ENCODE assay signal across 26 cellular contexts in genomic region chr5:35545190-35545589, GRCh38.
DNase-seq lines count a peak whose midpoint lies in the region; ATAC-seq and TF ChIP-seq lines count a peak whose summit lies in the region.
"Had no signal": no experiment of that assay in that cellular context is flagged by ENCODE, and none has a peak within 500 bp of the region (broad histone marks: within the 10 kb centered on the region; RNA-seq: fewer than 3 reads in every experiment).

No MANE protein-coding gene starts in this region.

- no peaks in the 10 kb centered on the region for H3K79me1 ChIP-seq in IMR-90 (ENCODE audit: low read depth in 1 of 2, low read length in 2 of 2)

- TF ChIP-seq CTCF in IMR-90 (conservative IDR thresholded peaks at IDR 0.05; ENCODE audit: low read depth, low read length): no peak
- TF ChIP-seq CTCF in omental fat pad (IDR thresholded peaks at IDR 0.05): no peak
- no peak for TF ChIP-seq CTCF in dorsolateral prefrontal cortex (IDR thresholded peaks at IDR 0.05 in 54 of 56, conservative IDR thresholded peaks at IDR 0.05 in 2 of 56; ENCODE audit: low read depth in 1 of 56, partially characterized antibody in 56 of 56)

- no peak overlapping the region for H2AFZ ChIP-seq in IMR-90 (replicated peaks; ENCODE audit: low read length, poor library complexity)
- H2AFZ ChIP-seq: GM23338 had no signal

- no peak overlapping the region for H3K14ac ChIP-seq in IMR-90 (replicated peaks; ENCODE audit: low read depth, low read length)

- no peaks in the 10 kb centered on the region for H3K4me1 ChIP-seq in IMR-90 (ENCODE audit: control insufficient read depth, insufficient read depth, low read length)
- H3K4me1 ChIP-seq: A549, SJCRH30 had no signal

- peaks cover 4% of the 10 kb centered on the region for H3K27me3 Mint-ChIP-seq in activated naive CD8-positive, alpha-beta T cell treated with anti-CD3 and anti-CD28 coated beads, Interleukin-2, amount 10 ng/mL, durations not matched to agents 7 days and 5 days
- peaks cover 8% of the 10 kb centered on the region for H3K27me3 Mint-ChIP-seq in activated naive CD8-positive, alpha-beta T cell treated with anti-CD3 and anti-CD28 coated beads for 36 hours
- H3K27me3 Mint-ChIP-seq in T-helper 17 cell: no peaks in the 10 kb centered on the region
- H3K27me3 Mint-ChIP-seq: B cell had no signal

- H3K9ac ChIP-seq in IMR-90 (ENCODE audit: low read depth, low read length): no peak overlapping the region
- H3K9ac ChIP-seq: KMS-11 had no signal

- no peak overlapping the region for H2BK120ac ChIP-seq in IMR-90 (ENCODE audit: low read depth, low read length)

- H4K20me1 ChIP-seq in IMR-90 (ENCODE audit: insufficient read depth, low read length): no peaks in the 10 kb centered on the region

- H4K91ac ChIP-seq in IMR-90 (ENCODE audit: insufficient read depth, low read depth, low read length): no peak overlapping the region

- H3K4me1 Mint-ChIP-seq in activated naive CD8-positive, alpha-beta T cell treated with anti-CD3 and anti-CD28 coated beads, Interleukin-2, amount 10 ng/mL, durations not matched to agents 7 days and 5 days: peaks cover 3% of the 10 kb centered on the region
- no peaks in the 10 kb centered on the region for H3K4me1 Mint-ChIP-seq in activated naive CD8-positive, alpha-beta T cell treated with anti-CD3 and anti-CD28 coated beads for 36 hours
- H3K4me1 Mint-ChIP-seq in T-helper 17 cell: peaks cover 6% of the 10 kb centered on the region
- H3K4me1 Mint-ChIP-seq: B cell, GM23338, H9 had no signal

- no peaks in the 10 kb centered on the region for H3K36me3 Mint-ChIP-seq in activated naive CD8-positive, alpha-beta T cell treated with anti-CD3 and anti-CD28 coated beads, Interleukin-2, amount 10 ng/mL, durations not matched to agents 7 days and 5 days
- H3K36me3 Mint-ChIP-seq in activated naive CD8-positive, alpha-beta T cell treated with anti-CD3 and anti-CD28 coated beads for 36 hours: no peaks in the 10 kb centered on the region
- no peaks in the 10 kb centered on the region for H3K36me3 Mint-ChIP-seq in T-helper 17 cell (ENCODE audit: low read depth)

- CTCF ChIA-PET in IMR-90 (lab: Yijun Ruan, JAX): no interaction called here

- no peak overlapping the region for H2BK15ac ChIP-seq in IMR-90 (ENCODE audit: low read depth, low read length)

- DNase-seq in activated naive CD8-positive, alpha-beta T cell treated with anti-CD3 and anti-CD28 coated beads, Interleukin-2, amount 10 ng/mL, durations not matched to agents 7 days and 5 days: no peak
- DNase-seq in activated naive CD8-positive, alpha-beta T cell treated with anti-CD3 and anti-CD28 coated beads for 36 hours: no peak
- no peak for DNase-seq in IMR-90
- DNase-seq in T-helper 17 cell: no peak
- DNase-seq in omental fat pad (ENCODE audit: low spot score): no peak
- DNase-seq in dorsolateral prefrontal cortex: no peak
- DNase-seq: Calu3, H9, HFFc6, NCI-H1048, NCI-H1417, NCI-H1694, NCI-H2081 treated with DMSO at 0.1 percent for 48 hours, NCI-H2171, NCI-H524, NCI-H748 treated with DMSO at 0.1 percent for 48 hours, PC-3, SJCRH30 had no signal

- TF ChIP-seq RAD21 in IMR-90 (IDR thresholded peaks at IDR 0.05; ENCODE audit: low read length): no peak

- peak overlapping the region; percentile 79; the same call in 1 of the 2 replicates for H3K4me2 ChIP-seq in IMR-90 (ENCODE audit: low read depth, low read length)
- H3K4me2 ChIP-seq: A549, GM23338, KMS-11 had no signal

- no peaks in the 10 kb centered on the region for H3K9me3 Mint-ChIP-seq in activated naive CD8-positive, alpha-beta T cell treated with anti-CD3 and anti-CD28 coated beads, Interleukin-2, amount 10 ng/mL, durations not matched to agents 7 days and 5 days
- H3K9me3 Mint-ChIP-seq in activated naive CD8-positive, alpha-beta T cell treated with anti-CD3 and anti-CD28 coated beads for 36 hours: peaks cover 2% of the 10 kb centered on the region
- H3K9me3 Mint-ChIP-seq: HFFc6 had no signal

- 39% methylated on average over 2 of the region's 4 CpGs; no CpG with 5 or more reads in 1 of the 2 experiments for WGBS in IMR-90 (ENCODE audit: extremely low coverage in 2 of 2, insufficient read length in 1 of 2), 2 experiments

- H3K27me3 ChIP-seq in IMR-90 (ENCODE audit: control insufficient read depth, insufficient read depth, low read length) (no peaks in the 10 kb centered on the region), dorsolateral prefrontal cortex (peaks cover 0 to 10% (median 0%) of the 10 kb centered on the region in 45 donors)

- intact Hi-C loops in IMR-90 (cut with micrococcal nuclease): no loop called here
- intact Hi-C loops in dorsolateral prefrontal cortex (cut with DNase I): no loop called here

- no peak overlapping the region for H3K27ac Mint-ChIP-seq in activated naive CD8-positive, alpha-beta T cell treated with anti-CD3 and anti-CD28 coated beads, Interleukin-2, amount 10 ng/mL, durations not matched to agents 7 days and 5 days
- no peak overlapping the region for H3K27ac Mint-ChIP-seq in activated naive CD8-positive, alpha-beta T cell treated with anti-CD3 and anti-CD28 coated beads for 36 hours
- no peak overlapping the region for H3K27ac Mint-ChIP-seq in T-helper 17 cell
- H3K27ac Mint-ChIP-seq: B cell, GM23338, H9, HFFc6 had no signal

- in situ Hi-C loops in IMR-90 (cut with MboI; ENCODE audit: low sequenced_read_pairs): no loop called here

- H3K27ac ChIP-seq in IMR-90 (ENCODE audit: insufficient read depth, low read length) (no peak overlapping the region), dorsolateral prefrontal cortex (no peak overlapping the region)
- H3K27ac ChIP-seq: A549, C4-2B, KMS-11, SJCRH30 had no signal

- no peaks in the 10 kb centered on the region for H3K9me1 ChIP-seq in IMR-90 (ENCODE audit: insufficient read depth, low read length)

- no TSS peak for BruUV-seq in IMR-90 (replicated peaks; lab: Mats Ljungman, UMichigan)

- H2AK9ac ChIP-seq in IMR-90 (replicated peaks; ENCODE audit: low read depth, low read length, poor library complexity): no peak overlapping the region

- no peak overlapping the region for H4K5ac ChIP-seq in IMR-90 (ENCODE audit: low read depth, low read length)

- H4K8ac ChIP-seq in IMR-90 (ENCODE audit: low read depth in 2 of 2, low read length in 2 of 2): no peak overlapping the region

- no peak overlapping the region for H3K23ac ChIP-seq in IMR-90 (ENCODE audit: low read depth, low read length)

- no peak overlapping the region for H2BK5ac ChIP-seq in IMR-90 (ENCODE audit: low read depth, low read length, poor library complexity, severe bottlenecking)

- H2AK5ac ChIP-seq in IMR-90 (ENCODE audit: low read depth, low read length): no peak overlapping the region

- ATAC-seq in activated naive CD8-positive, alpha-beta T cell treated with anti-CD3 and anti-CD28 coated beads, Interleukin-2, amount 10 ng/mL, durations not matched to agents 7 days and 5 days (ENCODE audit: low read depth): no peak
- ATAC-seq in IMR-90 (ENCODE audit: low read depth) (no peak), T-helper 17 cell (no peak), omental fat pad (ENCODE audit: low FRiP score) (no peak), HG03469 (IDR thresholded peaks at IDR 0.05; ENCODE audit: unreplicated experiment) (no peak)
- ATAC-seq: A549, GM23338, PC-3, Right ventricle myocardium inferior, SK-N-SH treated with all-trans-retinoic acid at 6 μM for 48 hours had no signal

- POLR2A ChIA-PET in activated naive CD8-positive, alpha-beta T cell treated with anti-CD3 and anti-CD28 coated beads, Interleukin-2, amount 10 ng/mL, durations not matched to agents 7 days and 5 days (lab: Charles Lee): no interaction called here
- POLR2A ChIA-PET in IMR-90 (lab: Charles Lee; ENCODE audit: unreplicated experiment): no interaction called here

- no peaks in the 10 kb centered on the region for H3K36me3 ChIP-seq in IMR-90 (ENCODE audit: control insufficient read depth, insufficient read depth, low read length)
- H3K36me3 ChIP-seq: SJCRH30 had no signal

- no peak overlapping the region for H3K56ac ChIP-seq in IMR-90 (ENCODE audit: extremely low read depth, insufficient read depth, low read length)

- H3K9me3 ChIP-seq in IMR-90 (ENCODE audit: control insufficient read depth, insufficient read depth, low read length) (no peaks in the 10 kb centered on the region), T-helper 17 cell (ENCODE audit: control insufficient read depth, low read length, poor library complexity, severe bottlenecking) (no peaks in the 10 kb centered on the region)
- H3K9me3 ChIP-seq: A549, SJCRH30 had no signal

- dilution Hi-C loops in IMR-90 (cut with HindIII; ENCODE audit: low sequenced_read_pairs, unreplicated experiment): no loop called here

- peak overlapping the region; percentile 17 for H3K4me3 Mint-ChIP-seq in activated naive CD8-positive, alpha-beta T cell treated with anti-CD3 and anti-CD28 coated beads, Interleukin-2, amount 10 ng/mL, durations not matched to agents 7 days and 5 days
- H3K4me3 Mint-ChIP-seq in activated naive CD8-positive, alpha-beta T cell treated with anti-CD3 and anti-CD28 coated beads for 36 hours: no peak overlapping the region
- H3K4me3 Mint-ChIP-seq in T-helper 17 cell: peak overlapping the region; percentile 5
- H3K4me3 Mint-ChIP-seq: B cell, GM23338, H9, HFFc6 had no signal

- TF ChIP-seq POLR2A in IMR-90 (IDR thresholded peaks at IDR 0.05; ENCODE audit: low read depth, low read length): no peak

- H3K18ac ChIP-seq in IMR-90 (ENCODE audit: low read depth, low read length): no peak overlapping the region

- no peak overlapping the region for H3K4ac ChIP-seq in IMR-90 (ENCODE audit: low read depth, low read length)

- H2BK20ac ChIP-seq in IMR-90 (ENCODE audit: low read depth, low read length): no peak overlapping the region

- H3K4me3 ChIP-seq in IMR-90 (ENCODE audit: insufficient read depth, low read depth, low read length): peak overlapping the region; percentile 34; the same call in 1 of the 2 replicates
- H3K4me3 ChIP-seq in dorsolateral prefrontal cortex: no peak overlapping the region
- H3K4me3 ChIP-seq: A549, GM23338, SJCRH30 had no signal

TF ChIP-seq in IMR-90, 13 proteins besides CTCF, POLR2A, EP300 and RAD21 (continues in another document):
- no peak for TF ChIP-seq SMC3 (IDR thresholded peaks at IDR 0.05; ENCODE audit: low read depth, low read length)
- no peak for TF ChIP-seq MAFK (IDR thresholded peaks at IDR 0.05; ENCODE audit: low read depth, low read length)
- no peak for TF ChIP-seq MXI1 (IDR thresholded peaks at IDR 0.05; ENCODE audit: borderline replicate concordance, low read depth, low read length)
- no peak for TF ChIP-seq BHLHE40 (IDR thresholded peaks at IDR 0.05; ENCODE audit: low read depth, low read length)
- no peak for TF ChIP-seq CHD1 (IDR thresholded peaks at IDR 0.05; ENCODE audit: low read depth, low read length)
- TF ChIP-seq RFX5 (IDR thresholded peaks at IDR 0.05; ENCODE audit: low read depth, low read length): no peak
